ENCODE assay signal across 8 cellular contexts in genomic region chrX:10615931-10616780, GRCh38. TPM values are rescaled to one million over a fixed set of nuclear protein-coding genes. Genes with fewer than 3 reads are reported as not detected.
DNase-seq lines count a peak whose midpoint lies in the region; ATAC-seq and TF ChIP-seq lines count a peak whose summit lies in the region.

No MANE protein-coding gene starts in this region.

- H3K4me1 ChIP-seq in uterus = no peaks in the 10 kb centered on the region

- DNase-seq in stimulated activated CD4-positive, alpha-beta T cell treated with anti-CD3 and anti-CD28 coated beads, Interleukin-15, amount 100 ng/mL, for 24 hours = peak; percentile 13
- no peak for DNase-seq in stimulated activated CD4-positive, alpha-beta T cell treated with anti-CD3 and anti-CD28 coated beads, Interleukin-1b, Interleukin-23, amount 100 ng/mL, for 48 hours
- peak; percentile 74 to 81 for DNase-seq in NCI-H526 (lab: John Stamatoyannopoulos, UW)
- peak; percentile 67 for DNase-seq in cerebellar cortex (ENCODE audit: low spot score)
- peak; percentile 49 for DNase-seq in left lobe of liver (ENCODE audit: low spot score)
- DNase-seq in uterus = peak; percentile 24 to 48

- H3K27me3 ChIP-seq in uterus = no peaks in the 10 kb centered on the region

- intact Hi-C loops in uterus (cut with DNase I; ENCODE audit: low total_unique reads) = no loop called here

- TF ChIP-seq POLR2A in uterus (IDR thresholded peaks at IDR 0.05) = no peak

- H3K4me3 ChIP-seq in uterus = no peak overlapping the region

- TF ChIP-seq CTCF in uterus (IDR thresholded peaks at IDR 0.05) = peak; percentile 56 to 57 (median 56)

- no peaks in the 10 kb centered on the region for H3K9me3 ChIP-seq in uterus

- ATAC-seq in HG02938 (IDR thresholded peaks at IDR 0.05; ENCODE audit: unreplicated experiment) (peak; percentile 79), left lobe of liver (peak; percentile 79)
- no peak for ATAC-seq in activated CD4-positive, CD25-positive, alpha-beta regulatory T cell treated with anti-CD3 and anti-CD28 coated beads, Interleukin-2, amount 50 U/mL, for 24 hours

- no peaks in the 10 kb centered on the region for H3K36me3 ChIP-seq in uterus

- H3K27ac ChIP-seq in uterus = no peak overlapping the region

RNA-seq across cellular contexts. Expression of gene MID1, which starts 4.2 kb away (rescaled TPM):
- total RNA-seq in left lobe of liver (2.4 TPM), uterus (10 to 100 TPM in 3 of 4 donors, 1 to 10 TPM in 1; 9.1 to 29.2 (median 18.8) TPM)

Comparison
In these comparisons a context has a peak if more than half of its experiments do, and no peak if none do; other contexts are left out.
1. ATAC-seq: peak in HG02938 (single experiment) and left lobe of liver (single experiment); none in activated CD4-positive, CD25-positive, alpha-beta regulatory T cell treated with anti-CD3 and anti-CD28 coated beads, Interleukin-2, amount 50 U/mL, for 24 hours (0 of 2).